In genomic region chr2:10220045-10220444, GRCh38 we compare ENCODE assay signal across 21 cellular contexts.
A peak's percentile ranks its signal among the peaks of the same experiment; 100 is the strongest.
DNase-seq lines count a peak whose midpoint lies in the region; ATAC-seq and TF ChIP-seq lines count a peak whose summit lies in the region.
"Had no signal": no experiment of that assay in that cellular context is flagged by ENCODE, and none has a peak within 500 bp of the region (broad histone marks: within the 10 kb centered on the region; RNA-seq: fewer than 3 reads in every experiment).

No MANE protein-coding gene starts in this region.

- H3K4me1 ChIP-seq in PC-3 (ENCODE audit: insufficient read depth, low read length) (peaks cover 44% of the 10 kb centered on the region), lower lobe of right lung (no peaks in the 10 kb centered on the region), skeletal muscle satellite cell (ENCODE audit: control insufficient read depth, insufficient read depth, low read length) (peaks cover 15% of the 10 kb centered on the region), upper lobe of left lung (no peaks in the 10 kb centered on the region)
- H3K4me1 ChIP-seq: A549, BE2C had no signal

- no peak for TF ChIP-seq POLR2A in upper lobe of left lung (IDR thresholded peaks at IDR 0.05)

- H3F3A ChIP-seq in PC-3 (ENCODE audit: low read length, unreplicated experiment) = peaks cover 4% of the 10 kb centered on the region

- no peak for ATAC-seq in activated T-cell treated with anti-CD3 and anti-CD28 coated beads, Interleukin-2, amount 50 U/mL, for 72 hours (replicated peaks in 1 of 2)
- ATAC-seq in PC-3 (no peak), lower lobe of right lung (no peak), upper lobe of left lung (ENCODE audit: low FRiP score in 2 of 2) (no peak)
- ATAC-seq: A549, HepG2 had no signal

- no peaks in the 10 kb centered on the region for H3K9me3 ChIP-seq in PC-3 (ENCODE audit: low read length)
- H3K9me3 ChIP-seq in lower lobe of right lung = no peaks in the 10 kb centered on the region
- H3K9me3 ChIP-seq in skeletal muscle satellite cell (replicated peaks; ENCODE audit: low read length) = no peaks in the 10 kb centered on the region
- no peaks in the 10 kb centered on the region for H3K9me3 ChIP-seq in upper lobe of left lung
- H3K9me3 ChIP-seq: A549, BE2C had no signal

- H3K9ac ChIP-seq in PC-3 (ENCODE audit: low read length) (peak overlapping the region; percentile 37), skeletal muscle satellite cell (ENCODE audit: low read depth, low read length) (no peak overlapping the region)
- H3K9ac ChIP-seq: GM23248 had no signal

- no peaks in the 10 kb centered on the region for H3K9me3 Mint-ChIP-seq in activated T-cell treated with anti-CD3 and anti-CD28 coated beads, Interleukin-2, amount 50 U/mL, for 72 hours
- H3K9me3 Mint-ChIP-seq in activated T-cell treated with anti-CD3 and anti-CD28 coated beads, Interleukin-2, amount 50 U/mL, for 24 hours = no peaks in the 10 kb centered on the region
- H3K9me3 Mint-ChIP-seq: CD4-positive, CD25-positive, alpha-beta regulatory T cell had no signal

- no peaks in the 10 kb centered on the region for H3K4me1 Mint-ChIP-seq in activated T-cell treated with anti-CD3 and anti-CD28 coated beads, Interleukin-2, amount 50 U/mL, for 72 hours (ENCODE audit: low read depth)
- peaks cover 5% of the 10 kb centered on the region for H3K4me1 Mint-ChIP-seq in activated T-cell treated with anti-CD3 and anti-CD28 coated beads, Interleukin-2, amount 50 U/mL, for 24 hours (ENCODE audit: low read depth)
- H3K4me1 Mint-ChIP-seq: CD4-positive, CD25-positive, alpha-beta regulatory T cell had no signal

- no peak overlapping the region for H3K4me3 Mint-ChIP-seq in activated T-cell treated with anti-CD3 and anti-CD28 coated beads, Interleukin-2, amount 50 U/mL, for 72 hours
- H3K4me3 Mint-ChIP-seq in activated T-cell treated with anti-CD3 and anti-CD28 coated beads, Interleukin-2, amount 50 U/mL, for 24 hours = no peak overlapping the region
- H3K4me3 Mint-ChIP-seq: CD4-positive, CD25-positive, alpha-beta regulatory T cell had no signal

- H3K27me3 ChIP-seq in PC-3 (ENCODE audit: low read length) (no peaks in the 10 kb centered on the region), lower lobe of right lung (ENCODE audit: low read depth) (no peaks in the 10 kb centered on the region), skeletal muscle satellite cell (ENCODE audit: control insufficient read depth, insufficient read depth, low read length) (peaks cover 6% of the 10 kb centered on the region), upper lobe of left lung (no peaks in the 10 kb centered on the region)
- H3K27me3 ChIP-seq: BE2C had no signal

- H3K27ac ChIP-seq in PC-3 (ENCODE audit: low read length) = peak overlapping the region; percentile 88
- no peak overlapping the region for H3K27ac ChIP-seq in lower lobe of right lung
- H3K27ac ChIP-seq in upper lobe of left lung = no peak overlapping the region
- H3K27ac ChIP-seq: A549, GM23248, HL-60 had no signal

- H3K27me3 Mint-ChIP-seq in activated T-cell treated with anti-CD3 and anti-CD28 coated beads, Interleukin-2, amount 50 U/mL, for 72 hours (ENCODE audit: low read depth) = no peaks in the 10 kb centered on the region
- no peaks in the 10 kb centered on the region for H3K27me3 Mint-ChIP-seq in activated T-cell treated with anti-CD3 and anti-CD28 coated beads, Interleukin-2, amount 50 U/mL, for 24 hours
- H3K27me3 Mint-ChIP-seq: CD4-positive, CD25-positive, alpha-beta regulatory T cell had no signal

- H3K36me3 Mint-ChIP-seq in activated T-cell treated with anti-CD3 and anti-CD28 coated beads, Interleukin-2, amount 50 U/mL, for 72 hours (ENCODE audit: insufficient read depth in 2 of 2) = no peaks in the 10 kb centered on the region
- no peaks in the 10 kb centered on the region for H3K36me3 Mint-ChIP-seq in activated T-cell treated with anti-CD3 and anti-CD28 coated beads, Interleukin-2, amount 50 U/mL, for 24 hours (ENCODE audit: low read depth)
- H3K36me3 Mint-ChIP-seq: CD4-positive, CD25-positive, alpha-beta regulatory T cell had no signal

- no peak for DNase-seq in activated T-cell treated with anti-CD3 and anti-CD28 coated beads, Interleukin-2, amount 50 U/mL, for 72 hours
- DNase-seq in activated T-cell treated with anti-CD3 and anti-CD28 coated beads, Interleukin-2, amount 50 U/mL, for 24 hours = no peak
- no peak for DNase-seq in PC-3
- DNase-seq in lower lobe of right lung = peak; percentile 26
- DNase-seq in effector CD4-positive, alpha-beta T cell = no peak
- no peak for DNase-seq in upper lobe of left lung
- DNase-seq in GM20000 (ENCODE audit: low spot score) = no peak
- DNase-seq: BE2C; CD4-positive, CD25-positive, alpha-beta regulatory T cell; KBM-7; MM.1S; NCI-H1048; NCI-H187; NCI-H345; NCI-H524; OCI-M1 had no signal

- TF ChIP-seq EP300 in upper lobe of left lung (IDR thresholded peaks at IDR 0.05) = no peak

- no peaks in the 10 kb centered on the region for H4K20me1 ChIP-seq in PC-3 (ENCODE audit: low read length)

- no peak for TF ChIP-seq CTCF in PC-3 (conservative IDR thresholded peaks at IDR 0.05; ENCODE audit: low read depth, low read length)
- TF ChIP-seq CTCF in lower lobe of right lung (IDR thresholded peaks at IDR 0.05) = no peak
- TF ChIP-seq CTCF in upper lobe of left lung (IDR thresholded peaks at IDR 0.05) = no peak
- no peak for TF ChIP-seq CTCF in GM20000 (IDR thresholded peaks at IDR 0.05; ENCODE audit: extremely low read depth, missing control alignments)

- H2AFZ ChIP-seq in PC-3 (ENCODE audit: low read length) = peak overlapping the region; percentile 36; the same call in 1 of the 2 replicates
- H2AFZ ChIP-seq: GM23248 had no signal

- BruUV-seq in PC-3 (replicated peaks; lab: Mats Ljungman, UMichigan) = no TSS peak

- 85 to 91% methylated on average over 18 of the region's 18 CpGs for WGBS in upper lobe of left lung, 2 donors

- H3K36me3 ChIP-seq in PC-3 (ENCODE audit: low read depth, low read length) (no peaks in the 10 kb centered on the region), lower lobe of right lung (no peaks in the 10 kb centered on the region), skeletal muscle satellite cell (ENCODE audit: insufficient read depth, low read length) (no peaks in the 10 kb centered on the region), upper lobe of left lung (no peaks in the 10 kb centered on the region)
- H3K36me3 ChIP-seq: BE2C had no signal

- intact Hi-C loops in PC-3 (cut with micrococcal nuclease) (no loop called here), lower lobe of right lung (cut with DNase I) (no loop called here)

- peak overlapping the region; percentile 34 for H3K27ac Mint-ChIP-seq in activated T-cell treated with anti-CD3 and anti-CD28 coated beads, Interleukin-2, amount 50 U/mL, for 72 hours
- no peak overlapping the region for H3K27ac Mint-ChIP-seq in activated T-cell treated with anti-CD3 and anti-CD28 coated beads, Interleukin-2, amount 50 U/mL, for 24 hours
- H3K27ac Mint-ChIP-seq: CD4-positive, CD25-positive, alpha-beta regulatory T cell had no signal

- POLR2A ChIA-PET in PC-3 (lab: Charles Lee; ENCODE audit: unreplicated experiment) = no interaction called here

- H3K4me2 ChIP-seq in PC-3 (ENCODE audit: low read length) = peak overlapping the region; percentile 72
- H3K4me2 ChIP-seq in skeletal muscle satellite cell (ENCODE audit: low read length) = peak overlapping the region; percentile 59
- H3K4me2 ChIP-seq: A549 had no signal

- CTCF ChIA-PET in PC-3 (lab: Charles Lee) = no interaction called here

- H3K4me3 ChIP-seq in PC-3 (ENCODE audit: low read length) = no peak overlapping the region
- H3K4me3 ChIP-seq in lower lobe of right lung = no peak overlapping the region
- no peak overlapping the region for H3K4me3 ChIP-seq in skeletal muscle satellite cell (ENCODE audit: low read length)
- no peak overlapping the region for H3K4me3 ChIP-seq in upper lobe of left lung
- H3K4me3 ChIP-seq: A549, GM23248 had no signal

- H3K79me2 ChIP-seq in PC-3 (ENCODE audit: low read length) = no peaks in the 10 kb centered on the region

- H3K9me2 ChIP-seq in PC-3 (replicated peaks; ENCODE audit: low read length) = no peaks in the 10 kb centered on the region
